ENCODE assay signal across 2 cellular contexts in genomic region chr19:20233105-20233504, GRCh38.
TF ChIP-seq lines count a peak whose summit lies in the region.

No MANE protein-coding gene starts in this region.

TF ChIP-seq in GM23338, 12 proteins besides CTCF, POLR2A, EP300 and RAD21:
- TF ChIP-seq ZNF462 (CRISPR knock-in tag; IDR thresholded peaks at IDR 0.05) (no peak), ZNF331 (CRISPR knock-in tag; IDR thresholded peaks at IDR 0.05; ENCODE audit: low read depth) (no peak), ETS1 (IDR thresholded peaks at IDR 0.05) (no peak), EZH2phosphoT487 (IDR thresholded peaks at IDR 0.05; ENCODE audit: unreplicated experiment) (no peak), REST (IDR thresholded peaks at IDR 0.05; ENCODE audit: unreplicated experiment) (no peak), ZNF114 (CRISPR knock-in tag; IDR thresholded peaks at IDR 0.05) (no peak), JUNB (IDR thresholded peaks at IDR 0.05; ENCODE audit: unreplicated experiment) (no peak), NANOG (IDR thresholded peaks at IDR 0.05; ENCODE audit: borderline replicate concordance) (no peak), POLR2AphosphoS5 (IDR thresholded peaks at IDR 0.05; ENCODE audit: low read depth) (no peak), CREB1 (CRISPR knock-in tag; IDR thresholded peaks at IDR 0.05; ENCODE audit: low read depth) (no peak), EZH2 (IDR thresholded peaks at IDR 0.05; ENCODE audit: low read depth, unreplicated experiment) (no peak)

TF ChIP-seq in WTC11, 78 proteins besides CTCF, POLR2A, EP300 and RAD21 (continued from another document):
- TF ChIP-seq FOXP4 (CRISPR knock-in tag; IDR thresholded peaks at IDR 0.05) (no peak), ZNF263 (CRISPR knock-in tag; IDR thresholded peaks at IDR 0.05; ENCODE audit: low read depth) (no peak), IRF2 (CRISPR knock-in tag; IDR thresholded peaks at IDR 0.05; ENCODE audit: borderline replicate concordance, low read depth) (no peak), NR3C1 (CRISPR knock-in tag; conservative IDR thresholded peaks at IDR 0.05; ENCODE audit: low read depth) (no peak), MLX (CRISPR knock-in tag; IDR thresholded peaks at IDR 0.05) (no peak), SOX15 (CRISPR knock-in tag; IDR thresholded peaks at IDR 0.05) (no peak), TCF7 (CRISPR knock-in tag; IDR thresholded peaks at IDR 0.05; ENCODE audit: low read depth) (no peak), FOXP1 (CRISPR knock-in tag; IDR thresholded peaks at IDR 0.05; ENCODE audit: borderline replicate concordance) (no peak), PREB (CRISPR knock-in tag; IDR thresholded peaks at IDR 0.05; ENCODE audit: borderline replicate concordance) (no peak), ZBTB21 (CRISPR knock-in tag; IDR thresholded peaks at IDR 0.05; ENCODE audit: borderline replicate concordance) (no peak), ZSCAN18 (CRISPR knock-in tag; IDR thresholded peaks at IDR 0.05) (no peak), USF1 (CRISPR knock-in tag; IDR thresholded peaks at IDR 0.05) (no peak)
TF ChIP-seq in WTC11: peak in this region for 0.
